ENCODE assay signal across 17 cellular contexts in genomic region chr13:30157616-30157993, GRCh38.
A peak's percentile ranks its signal among the peaks of the same experiment; 100 is the strongest.
DNase-seq lines count a peak whose midpoint lies in the region; ATAC-seq and TF ChIP-seq lines count a peak whose summit lies in the region.
"Had no signal": no experiment of that assay in that cellular context is flagged by ENCODE, and none has a peak within 500 bp of the region (broad histone marks: within the 10 kb centered on the region; RNA-seq: fewer than 3 reads in every experiment).

No MANE protein-coding gene starts in this region.

- H3K9me3 ChIP-seq in BLaER1 treated with 17β-estradiol and CSF1 and Interleukin-3, amounts not matched to agents 10 nM and 100 nM (replicated peaks in 1 of 11): peaks cover 0 to 3% (median 0%) of the 10 kb centered on the region in 11 experiments; a peak in 1 of 22 replicates
- no peaks in the 10 kb centered on the region for H3K9me3 ChIP-seq in MM.1S (replicated peaks; ENCODE audit: insufficient read depth, low read length)
- H3K9me3 ChIP-seq: breast epithelium had no signal

- peaks cover 0 to 46% (median 3%) of the 10 kb centered on the region in 11 experiments; a peak in 8 of 22 replicates for H3K27me3 ChIP-seq in BLaER1 treated with 17β-estradiol and CSF1 and Interleukin-3, amounts not matched to agents 10 nM and 100 nM
- H3K27me3 ChIP-seq in MM.1S (replicated peaks; ENCODE audit: insufficient read depth, low read length): no peaks in the 10 kb centered on the region
- H3K27me3 ChIP-seq: breast epithelium had no signal

- H3K9me2 ChIP-seq in MM.1S (replicated peaks; ENCODE audit: insufficient read depth, low read length): no peaks in the 10 kb centered on the region

- H2AFZ ChIP-seq in MM.1S (ENCODE audit: low read length): 0 out of 2 replicates have a peak overlapping the region, but pooled peaks have one; percentile 31

- H3K9ac ChIP-seq in BLaER1 treated with 17β-estradiol and CSF1 and Interleukin-3, amounts not matched to agents 10 nM and 100 nM: peak overlapping the region in 1 of 11 experiments; percentile 3; a peak in 1 of 22 replicates
- no peak overlapping the region for H3K9ac ChIP-seq in MM.1S (ENCODE audit: low read length)

- no peaks in the 10 kb centered on the region for H3K36me3 ChIP-seq in BLaER1 treated with 17β-estradiol and CSF1 and Interleukin-3, amounts not matched to agents 10 nM and 100 nM
- H3K36me3 ChIP-seq in MM.1S (replicated peaks; ENCODE audit: insufficient read depth, low read length): no peaks in the 10 kb centered on the region
- H3K36me3 ChIP-seq: breast epithelium had no signal

- no peaks in the 10 kb centered on the region for H3K79me2 ChIP-seq in MM.1S (ENCODE audit: low read length)

- DNase-seq in MM.1S (peak; percentile 73), NCI-H1436 (lab: John Stamatoyannopoulos, UW) (no peak), HK-2 (ENCODE audit: unreplicated experiment) (no peak), NCI-H748 treated with DMSO at 0.1 percent for 48 hours (lab: John Stamatoyannopoulos, UW) (no peak), nucleus accumbens (lab: John Stamatoyannopoulos, UW) (no peak)
- DNase-seq: activated naive CD4-positive, alpha-beta T cell; DMS153; glutamatergic neuron; kidney glomerular epithelial cell; NCI-H1417 treated with DMSO at 0.1 percent for 48 hours; NCI-H524; T-helper 9 cell had no signal

- H3K4me2 ChIP-seq in BLaER1 treated with 17β-estradiol and CSF1 and Interleukin-3, amounts not matched to agents 10 nM and 100 nM: peak overlapping the region in 9 of 11 experiments; percentile 0 to 98 (median 58); a peak in 16 of 22 replicates
- H3K4me2 ChIP-seq in MM.1S (ENCODE audit: low read depth, low read length): peak overlapping the region; percentile 72

- no peak for TF ChIP-seq CTCF in MM.1S (IDR thresholded peaks at IDR 0.05; ENCODE audit: low read length)

- H3K27ac ChIP-seq in BLaER1 treated with 17β-estradiol and CSF1 and Interleukin-3, amounts not matched to agents 10 nM and 100 nM: no peak overlapping the region
- H3K27ac ChIP-seq in MM.1S (ENCODE audit: low read length): peak overlapping the region; percentile 43; the same call in 1 of the 2 replicates
- H3K27ac ChIP-seq: breast epithelium had no signal

- peaks cover 21 to 70% (median 59%) of the 10 kb centered on the region in 10 experiments for H3K4me1 ChIP-seq in BLaER1 treated with 17β-estradiol and CSF1 and Interleukin-3, amounts not matched to agents 10 nM and 100 nM
- 0 out of 2 replicates have a peak, but pooled peaks cover 12% of the 10 kb centered on the region for H3K4me1 ChIP-seq in MM.1S (ENCODE audit: low read length)
- H3K4me1 ChIP-seq: breast epithelium had no signal

- peaks cover 7% of the 10 kb centered on the region; the same call in 1 of the 2 replicates for H3F3A ChIP-seq in MM.1S (ENCODE audit: insufficient read depth, low read length)

- ATAC-seq in GM18867 (IDR thresholded peaks at IDR 0.05; ENCODE audit: unreplicated experiment) (peak; percentile 47), HG02610 (IDR thresholded peaks at IDR 0.05; ENCODE audit: unreplicated experiment) (peak; percentile 61)
- ATAC-seq: K562 had no signal

- H3K4me3 ChIP-seq in BLaER1 treated with 17β-estradiol and CSF1 and Interleukin-3, amounts not matched to agents 10 nM and 100 nM: no peak overlapping the region
- H3K4me3 ChIP-seq in MM.1S (ENCODE audit: low read length): peak overlapping the region; percentile 34; the same call in 1 of the 2 replicates
- H3K4me3 ChIP-seq: breast epithelium, K562 had no signal

- H4K20me1 ChIP-seq in BLaER1 treated with 17β-estradiol and CSF1 and Interleukin-3, amounts not matched to agents 10 nM and 100 nM: no peaks in the 10 kb centered on the region; a peak in 1 of 22 replicates
- no peaks in the 10 kb centered on the region for H4K20me1 ChIP-seq in MM.1S (ENCODE audit: insufficient read depth, low read length)
